In genomic region chrX:46574337-46574940, GRCh38 we compare ENCODE assay signal across 8 cellular contexts.
DNase-seq lines count a peak whose midpoint lies in the region; ATAC-seq and TF ChIP-seq lines count a peak whose summit lies in the region.

No MANE protein-coding gene starts in this region.

- no peak for TF ChIP-seq CTCF in WI38 (IDR thresholded peaks at IDR 0.05; ENCODE audit: low read depth, low read length)

- no peaks in the 10 kb centered on the region for H3K9me3 ChIP-seq in muscle layer of duodenum (ENCODE audit: control insufficient read depth in 1 of 2, low read length in 2 of 2)

- DNase-seq in effector CD4-positive, alpha-beta T cell = peak; percentile 15
- DNase-seq in GDM1 (lab: John Stamatoyannopoulos, UW) = no peak
- no peak for DNase-seq in NCI-H2029 treated with DMSO at 0.1 percent for 48 hours (lab: John Stamatoyannopoulos, UW)

- ATAC-seq in GM19023 (IDR thresholded peaks at IDR 0.05; ENCODE audit: unreplicated experiment) (peak; percentile 4), HG03354 (IDR thresholded peaks at IDR 0.05; ENCODE audit: poor library complexity, severe bottlenecking, unreplicated experiment) (peak; percentile 19), GM21717 (IDR thresholded peaks at IDR 0.05; ENCODE audit: unreplicated experiment) (no peak)

- H3K27me3 ChIP-seq in muscle layer of duodenum (ENCODE audit: low read depth, low read length) = no peaks in the 10 kb centered on the region

- H3K27ac ChIP-seq in muscle layer of duodenum (ENCODE audit: low read length) = no peak overlapping the region

- no peaks in the 10 kb centered on the region for H3K36me3 ChIP-seq in muscle layer of duodenum (ENCODE audit: control insufficient read depth in 1 of 2, insufficient read depth in 2 of 2, low read length in 2 of 2)

- H3K4me1 ChIP-seq in muscle layer of duodenum (ENCODE audit: control insufficient read depth in 1 of 2, insufficient read depth in 2 of 2, low read length in 2 of 2) = no peaks in the 10 kb centered on the region

- H3K4me3 ChIP-seq in WI38 (ENCODE audit: low read depth, low read length) (peak overlapping the region; percentile 61), muscle layer of duodenum (ENCODE audit: low read depth in 1 of 2, low read length in 2 of 2) (peak overlapping the region; percentile 37 to 73)
